10 cellular contexts compared by ENCODE assay signal in the genomic region with DNA sequence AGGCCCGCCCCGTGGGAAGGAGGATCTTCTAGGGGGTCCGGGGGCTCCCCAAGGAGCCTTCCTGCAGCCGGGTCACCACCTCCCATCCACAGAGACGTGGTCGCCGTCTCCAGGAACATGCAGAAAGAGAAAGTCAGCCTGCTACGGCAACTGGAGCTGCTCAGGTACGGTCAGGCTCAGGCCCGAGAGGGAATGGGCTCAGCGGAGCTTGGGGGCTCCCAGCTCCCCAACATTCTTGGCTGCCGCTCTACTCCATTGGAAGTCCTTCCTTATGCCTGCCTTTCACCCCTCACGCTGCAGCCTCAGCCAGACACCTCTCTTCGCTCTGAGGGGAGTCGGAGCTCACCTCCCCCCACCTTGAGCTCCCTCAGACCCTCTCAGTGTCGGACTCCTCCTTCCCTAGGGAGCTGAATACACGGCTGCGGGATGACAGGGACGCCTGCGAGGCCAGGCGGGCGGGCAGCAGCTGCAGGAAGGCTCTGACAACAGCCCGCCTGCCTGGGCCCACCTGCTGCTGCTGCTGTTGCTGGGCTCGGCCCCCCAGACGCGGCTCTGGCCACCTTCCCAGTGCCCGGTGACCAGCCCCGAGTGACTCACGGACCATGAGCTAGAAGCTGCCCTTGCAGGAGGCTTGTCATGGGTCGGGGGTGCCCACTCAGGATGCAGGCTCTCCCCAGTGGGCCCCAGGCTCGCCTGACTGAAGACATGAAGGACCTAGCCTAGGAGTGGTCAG. TPM values are rescaled to one million over a fixed set of nuclear protein-coding genes. Genes with fewer than 3 reads are reported as not detected.
DNase-seq lines count a peak whose midpoint lies in the region; ATAC-seq and TF ChIP-seq lines count a peak whose summit lies in the region.
"Had no signal": no experiment of that assay in that cellular context is flagged by ENCODE, and none has a peak within 500 bp of the region (broad histone marks: within the 10 kb centered on the region; RNA-seq: fewer than 3 reads in every experiment).

No MANE protein-coding gene starts in this region.

- H3K9me3 Mint-ChIP-seq in IgD-negative memory B cell (no peaks in the 10 kb centered on the region), progenitor cell of endocrine pancreas (ENCODE audit: low read depth) (no peaks in the 10 kb centered on the region)

- H3K27ac Mint-ChIP-seq in IgD-negative memory B cell = peak overlapping the region in 1 of 3 donors; percentile 76
- no peak overlapping the region for H3K27ac Mint-ChIP-seq in progenitor cell of endocrine pancreas

- peak; percentile 19 for DNase-seq in NCI-H748 (lab: John Stamatoyannopoulos, UW; ENCODE audit: unreplicated experiment)
- DNase-seq in NCI-H748 treated with DMSO at 0.1 percent for 48 hours (lab: John Stamatoyannopoulos, UW) = no peak
- DNase-seq in choroid plexus epithelial cell (ENCODE audit: low read depth) = peak; percentile 60
- no peak for DNase-seq in progenitor cell of endocrine pancreas (ENCODE audit: low spot score, unreplicated experiment)
- no peak for DNase-seq in T-helper 9 cell
- no peak for DNase-seq in COLO829 (ENCODE audit: low spot score)
- DNase-seq: left cardiac atrium, SHP77 treated with DMSO at 0.1 percent for 48 hours had no signal

- no peak overlapping the region for H3K4me3 ChIP-seq in choroid plexus epithelial cell (ENCODE audit: low read depth, low read length)

- peaks cover 4% of the 10 kb centered on the region for H3K36me3 Mint-ChIP-seq in IgD-negative memory B cell
- no peaks in the 10 kb centered on the region for H3K36me3 Mint-ChIP-seq in progenitor cell of endocrine pancreas (ENCODE audit: insufficient read depth)

- no peak for TF ChIP-seq CTCF in choroid plexus epithelial cell (conservative IDR thresholded peaks at IDR 0.05; ENCODE audit: low read depth, low read length)
- no peak for TF ChIP-seq CTCF in progenitor cell of endocrine pancreas (IDR thresholded peaks at IDR 0.05; ENCODE audit: unreplicated experiment)

- no peak for ATAC-seq in HG02840 (IDR thresholded peaks at IDR 0.05; ENCODE audit: low FRiP score, unreplicated experiment)

- H3K4me3 Mint-ChIP-seq in IgD-negative memory B cell (peak overlapping the region; percentile 8 to 85 (median 50)), progenitor cell of endocrine pancreas (ENCODE audit: low read depth) (peak overlapping the region; percentile 56)

- peaks cover 7% of the 10 kb centered on the region for H3K27me3 Mint-ChIP-seq in IgD-negative memory B cell
- peaks cover 35% of the 10 kb centered on the region for H3K27me3 Mint-ChIP-seq in progenitor cell of endocrine pancreas

- H3K4me1 Mint-ChIP-seq in IgD-negative memory B cell (peaks cover 18 to 20% (median 18%) of the 10 kb centered on the region in 3 donors), progenitor cell of endocrine pancreas (ENCODE audit: low read depth) (peaks cover 12% of the 10 kb centered on the region)

RNA-seq across cellular contexts. Expression of a gene that starts 1.5 kb away (rescaled TPM):
- 13.8 TPM for polyA plus RNA-seq in IgD-negative memory B cell
- total RNA-seq in progenitor cell of endocrine pancreas = 154 and 160 TPM in 2 replicates

RNA-seq across cellular contexts. Expression of a gene that starts 3.6 kb away (rescaled TPM):
- polyA plus RNA-seq in IgD-negative memory B cell = 20.0 TPM
- total RNA-seq in progenitor cell of endocrine pancreas = 50.9 and 52.9 TPM in 2 replicates

RNA-seq across cellular contexts. Expression of a gene that starts 11.0 kb away (rescaled TPM):
- polyA plus RNA-seq in IgD-negative memory B cell = 96.7 TPM
- 89.6 and 97.9 TPM in 2 replicates for total RNA-seq in progenitor cell of endocrine pancreas

RNA-seq across cellular contexts. Expression of a gene that starts 11.4 kb away (rescaled TPM):
- polyA plus RNA-seq in IgD-negative memory B cell = 2.1 TPM
- 24.9 and 27.7 TPM in 2 replicates for total RNA-seq in progenitor cell of endocrine pancreas

RNA-seq across cellular contexts. Expression of a gene that starts 12.6 kb away (rescaled TPM):
- polyA plus RNA-seq in IgD-negative memory B cell = 51.1 TPM
- 47.3 and 51.1 TPM in 2 replicates for total RNA-seq in progenitor cell of endocrine pancreas

Comparison
In these comparisons a context has a peak if more than half of its experiments do, and no peak if none do; other contexts are left out.
1. DNase-seq: peak in NCI-H748 (single experiment) and choroid plexus epithelial cell (single experiment); none in NCI-H748 treated with DMSO at 0.1 percent for 48 hours (single experiment), progenitor cell of endocrine pancreas (single experiment), T-helper 9 cell (single experiment) and COLO829 (single experiment).